In the genomic region with DNA sequence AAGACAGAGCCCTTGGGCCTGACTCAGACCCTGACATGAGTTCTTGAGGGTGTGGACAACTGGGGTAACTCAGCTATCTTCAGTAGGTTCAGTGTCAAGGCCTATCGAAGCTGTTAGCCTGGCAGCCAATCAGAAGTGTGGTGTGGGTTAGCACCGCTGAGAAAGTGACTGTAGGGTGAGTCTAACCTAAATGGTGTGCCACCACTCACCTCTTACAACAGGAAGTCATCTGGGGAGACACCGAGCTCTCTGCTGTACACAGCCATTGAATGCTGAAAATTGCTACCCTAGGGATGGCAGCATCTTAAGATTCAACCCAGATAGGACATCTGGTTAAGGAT, we compare ENCODE assay signal across 11 cellular contexts. TPM values are rescaled to one million over a fixed set of nuclear protein-coding genes. Genes with fewer than 3 reads are reported as not detected.
DNase-seq lines count a peak whose midpoint lies in the region; ATAC-seq and TF ChIP-seq lines count a peak whose summit lies in the region.
"Had no signal": no experiment of that assay in that cellular context is flagged by ENCODE, and none has a peak within 500 bp of the region (broad histone marks: within the 10 kb centered on the region; RNA-seq: fewer than 3 reads in every experiment).

No MANE protein-coding gene starts in this region.

- CTCF ChIA-PET in CD4-positive, alpha-beta memory T cell (lab: Charles Lee; ENCODE audit: partially characterized antibody) = interaction anchor here (0.7 to 14.9 kb wide), 18 partner anchors 8 to 111 kb away, joined by 3 to 228 read pairs (median 6); partner anchors contain the start of genes DYRK3, EIF2D, IKBKE and RASSF5
- CTCF ChIA-PET in activated CD4-positive, alpha-beta T cell treated with anti-CD3 and anti-CD28 coated beads, Interleukin-2, amount 10 ng/mL, durations not matched to agents 7 days and 5 days (lab: Charles Lee) = interaction anchor here (0.6 to 23.2 kb wide), 11 partner anchors 9 to 82 kb away, joined by 3 to 412 read pairs (median 4); partner anchors contain the start of genes EIF2D and IKBKE

- intact Hi-C loops in CD4-positive, alpha-beta memory T cell (cut with micrococcal nuclease) = loop anchor here (1.0 to 10.0 kb wide), 3 partner anchors 11 to 1427 kb away; partner anchors contain the start of gene RBBP5
- intact Hi-C loops in left ventricle myocardium superior (cut with micrococcal nuclease) = no loop called here

- peak overlapping the region; percentile 49 to 88 (median 72) for H3K4me3 Mint-ChIP-seq in CD4-positive, alpha-beta memory T cell
- peak overlapping the region; percentile 47 for H3K4me3 Mint-ChIP-seq in activated CD4-positive, alpha-beta T cell treated with anti-CD3 and anti-CD28 coated beads, Interleukin-2, amount 10 ng/mL, durations not matched to agents 7 days and 5 days
- peak overlapping the region; percentile 83 for H3K4me3 Mint-ChIP-seq in activated naive CD4-positive, alpha-beta T cell treated with anti-CD3 and anti-CD28 coated beads, Interleukin-2, amount 50 U/mL, for 24 hours

- POLR2A ChIA-PET in CD4-positive, alpha-beta memory T cell (lab: Charles Lee; ENCODE audit: partially characterized antibody) = interaction anchor here (1.4 to 21.6 kb wide), 5 partner anchors 9 to 82 kb away, joined by 5 to 786 read pairs (median 10); partner anchors contain the start of genes EIF2D and IKBKE
- POLR2A ChIA-PET in activated CD4-positive, alpha-beta T cell treated with anti-CD3 and anti-CD28 coated beads, Interleukin-2, amount 10 ng/mL, durations not matched to agents 7 days and 5 days (lab: Charles Lee) = interaction anchor here (0.6 to 1.2 kb wide), 5 partner anchors 14 to 46 kb away, joined by 3 to 5 read pairs (median 3); no protein-coding TSS in a partner anchor

- peaks cover 34 to 65% (median 48%) of the 10 kb centered on the region in 4 donors for H3K4me1 Mint-ChIP-seq in CD4-positive, alpha-beta memory T cell
- H3K4me1 Mint-ChIP-seq in activated CD4-positive, alpha-beta T cell treated with anti-CD3 and anti-CD28 coated beads, Interleukin-2, amount 10 ng/mL, durations not matched to agents 7 days and 5 days = peaks cover 60% of the 10 kb centered on the region
- H3K4me1 Mint-ChIP-seq in activated naive CD4-positive, alpha-beta T cell treated with anti-CD3 and anti-CD28 coated beads, Interleukin-2, amount 50 U/mL, for 24 hours = peaks cover 66% of the 10 kb centered on the region

- peak overlapping the region; percentile 90 to 99 (median 96) for H3K27ac Mint-ChIP-seq in CD4-positive, alpha-beta memory T cell
- H3K27ac Mint-ChIP-seq in activated CD4-positive, alpha-beta T cell treated with anti-CD3 and anti-CD28 coated beads, Interleukin-2, amount 10 ng/mL, durations not matched to agents 7 days and 5 days = peak overlapping the region; percentile 88
- H3K27ac Mint-ChIP-seq in activated naive CD4-positive, alpha-beta T cell treated with anti-CD3 and anti-CD28 coated beads, Interleukin-2, amount 50 U/mL, for 24 hours = peak overlapping the region; percentile 96

- H3K36me3 Mint-ChIP-seq in CD4-positive, alpha-beta memory T cell = peaks cover 0 to 5% of the 10 kb centered on the region in 2 donors
- H3K36me3 Mint-ChIP-seq in activated CD4-positive, alpha-beta T cell treated with anti-CD3 and anti-CD28 coated beads, Interleukin-2, amount 10 ng/mL, durations not matched to agents 7 days and 5 days (ENCODE audit: low read depth) = peaks cover under 1% of the 10 kb centered on the region
- H3K36me3 Mint-ChIP-seq in activated naive CD4-positive, alpha-beta T cell treated with anti-CD3 and anti-CD28 coated beads, Interleukin-2, amount 50 U/mL, for 24 hours = no peaks in the 10 kb centered on the region

- no peaks in the 10 kb centered on the region for H3K36me3 ChIP-seq in CD4-positive, alpha-beta memory T cell (ENCODE audit: insufficient read depth, low read length)
- no peaks in the 10 kb centered on the region for H3K36me3 ChIP-seq in BE2C
- H3K36me3 ChIP-seq: neutrophil had no signal

- ATAC-seq in left ventricle myocardium superior = no peak

- no peaks in the 10 kb centered on the region for H3K27me3 Mint-ChIP-seq in CD4-positive, alpha-beta memory T cell
- H3K27me3 Mint-ChIP-seq in activated CD4-positive, alpha-beta T cell treated with anti-CD3 and anti-CD28 coated beads, Interleukin-2, amount 10 ng/mL, durations not matched to agents 7 days and 5 days = no peaks in the 10 kb centered on the region
- H3K27me3 Mint-ChIP-seq in activated naive CD4-positive, alpha-beta T cell treated with anti-CD3 and anti-CD28 coated beads, Interleukin-2, amount 50 U/mL, for 24 hours = no peaks in the 10 kb centered on the region

- DNase-seq in CD4-positive, alpha-beta memory T cell = peak; percentile 80 to 95 (median 84)
- peak; percentile 87 for DNase-seq in activated CD4-positive, alpha-beta T cell treated with anti-CD3 and anti-CD28 coated beads, Interleukin-2, amount 10 ng/mL, durations not matched to agents 7 days and 5 days
- peak; percentile 59 for DNase-seq in stimulated activated CD4-positive, alpha-beta T cell treated with anti-CD3 and anti-CD28 coated beads, Interleukin-4, amount 100 ng/mL, for 1 hour
- no peak for DNase-seq in BE2C
- DNase-seq in left ventricle myocardium superior = no peak
- no peak for DNase-seq in erythroblast (lab: John Stamatoyannopoulos, UW)
- no peak for DNase-seq in DMS 273 treated with DMSO at 0.1 percent for 48 hours (lab: John Stamatoyannopoulos, UW)
- DNase-seq: islet precursor cell, NCI-H2029 had no signal

- no peak overlapping the region for H3K4me3 ChIP-seq in CD4-positive, alpha-beta memory T cell (ENCODE audit: low read length in 2 of 2)
- H3K4me3 ChIP-seq in BE2C (ENCODE audit: low read depth, low read length) = no peak overlapping the region

- H3K27ac ChIP-seq in CD4-positive, alpha-beta memory T cell (ENCODE audit: low read depth, low read length) = peak overlapping the region; percentile 54
- H3K27ac ChIP-seq: neutrophil had no signal

- TF ChIP-seq CTCF in BE2C (IDR thresholded peaks at IDR 0.05; ENCODE audit: low read depth, low read length) = no peak

- no peaks in the 10 kb centered on the region for H3K27me3 ChIP-seq in CD4-positive, alpha-beta memory T cell (ENCODE audit: insufficient read depth, low read length)
- peaks cover 23% of the 10 kb centered on the region for H3K27me3 ChIP-seq in BE2C
- H3K27me3 ChIP-seq: neutrophil had no signal

- H3K4me1 ChIP-seq in CD4-positive, alpha-beta memory T cell (ENCODE audit: insufficient read depth, low read length) = peaks cover 59% of the 10 kb centered on the region
- no peaks in the 10 kb centered on the region for H3K4me1 ChIP-seq in BE2C

- TF ChIP-seq POLR2A in erythroblast (IDR thresholded peaks at IDR 0.05; ENCODE audit: low read length) = no peak

- H3K9me3 Mint-ChIP-seq in CD4-positive, alpha-beta memory T cell = no peaks in the 10 kb centered on the region
- no peaks in the 10 kb centered on the region for H3K9me3 Mint-ChIP-seq in activated CD4-positive, alpha-beta T cell treated with anti-CD3 and anti-CD28 coated beads, Interleukin-2, amount 10 ng/mL, durations not matched to agents 7 days and 5 days
- no peaks in the 10 kb centered on the region for H3K9me3 Mint-ChIP-seq in activated naive CD4-positive, alpha-beta T cell treated with anti-CD3 and anti-CD28 coated beads, Interleukin-2, amount 50 U/mL, for 24 hours

- no peaks in the 10 kb centered on the region for H3K9me3 ChIP-seq in CD4-positive, alpha-beta memory T cell (ENCODE audit: control insufficient read depth in 1 of 2, low read length in 2 of 2)
- no peaks in the 10 kb centered on the region for H3K9me3 ChIP-seq in BE2C
- H3K9me3 ChIP-seq: neutrophil had no signal

RNA-seq across cellular contexts. Expression of gene RASSF5, which starts 44.6 kb away (rescaled TPM):
- 100 to 1,000 TPM; 186 to 190 TPM for total RNA-seq in CD4-positive, alpha-beta memory T cell
- polyA plus RNA-seq in CD4-positive, alpha-beta memory T cell = 100 to 1,000 TPM; 249 to 298 TPM
- total RNA-seq in activated CD4-positive, alpha-beta T cell treated with anti-CD3 and anti-CD28 coated beads, Interleukin-2, amount 10 ng/mL, durations not matched to agents 7 days and 5 days = 100 to 1,000 TPM; 185 to 201 TPM
- polyA plus RNA-seq in BE2C (2012; ENCODE audit: insufficient read depth, insufficient read length, low read depth) = 1.3 TPM
- total RNA-seq in left ventricle myocardium superior = 4.2 TPM

Comparison
In these comparisons a context has a peak if more than half of its experiments do, and no peak if none do; other contexts are left out.
1. DNase-seq: peak in CD4-positive, alpha-beta memory T cell (5 of 5), activated CD4-positive, alpha-beta T cell treated with anti-CD3 and anti-CD28 coated beads, Interleukin-2, amount 10 ng/mL, durations not matched to agents 7 days and 5 days (single experiment) and stimulated activated CD4-positive, alpha-beta T cell treated with anti-CD3 and anti-CD28 coated beads, Interleukin-4, amount 100 ng/mL, for 1 hour (single experiment); none in BE2C (single experiment), left ventricle myocardium superior (single experiment), erythroblast (0 of 2) and DMS 273 treated with DMSO at 0.1 percent for 48 hours (single experiment).
2. RNA of gene RASSF5, which starts 44.6 kb away (total RNA-seq): 185 to 201 TPM in activated CD4-positive, alpha-beta T cell treated with anti-CD3 and anti-CD28 coated beads, Interleukin-2, amount 10 ng/mL, durations not matched to agents 7 days and 5 days and 186 to 190 TPM in CD4-positive, alpha-beta memory T cell; 4.2 TPM in left ventricle myocardium superior (single experiment); every median in the first group is over 10 times any median in the second.
3. Peak in every context shown above with its lines, with median percentiles within 50 percentile points of each other: H3K27ac Mint-ChIP-seq and H3K4me3 Mint-ChIP-seq.